In genomic region chr6:53926505-53926904, GRCh38 we compare ENCODE assay signal across 13 cellular contexts.
DNase-seq lines count a peak whose midpoint lies in the region; ATAC-seq and TF ChIP-seq lines count a peak whose summit lies in the region.
"Had no signal": no experiment of that assay in that cellular context is flagged by ENCODE, and none has a peak within 500 bp of the region (broad histone marks: within the 10 kb centered on the region; RNA-seq: fewer than 3 reads in every experiment).

No MANE protein-coding gene starts in this region.

- H2AFZ ChIP-seq in GM23248 (no peak overlapping the region), hepatocyte (no peak overlapping the region)

- H3K4me1 ChIP-seq in A673 (ENCODE audit: insufficient read depth, low read length, poor library complexity, severe bottlenecking) (no peaks in the 10 kb centered on the region), GM23248 (ENCODE audit: insufficient read depth) (peaks cover 11% of the 10 kb centered on the region; the same call in 1 of the 2 replicates), hepatocyte (ENCODE audit: insufficient read depth) (peaks cover 9% of the 10 kb centered on the region)
- H3K4me1 ChIP-seq: upper lobe of right lung had no signal

- no TSS peak for BruUV-seq in A673 (replicated peaks; lab: Mats Ljungman, UMichigan)

- TF ChIP-seq CTCF in A673 (conservative IDR thresholded peaks at IDR 0.05; ENCODE audit: low read depth, low read length) = no peak
- no peak for TF ChIP-seq CTCF in VCaP (conservative IDR thresholded peaks at IDR 0.05)
- TF ChIP-seq CTCF in hepatocyte (IDR thresholded peaks at IDR 0.05; ENCODE audit: poor library complexity) = no peak

- CTCF ChIA-PET in A673 (lab: Charles Lee) = no interaction called here

- no peaks in the 10 kb centered on the region for H3K9me3 ChIP-seq in A673 (ENCODE audit: low read depth, low read length, poor library complexity, severe bottlenecking)
- H3K9me3 ChIP-seq in GM23248 (ENCODE audit: low read depth) = no peaks in the 10 kb centered on the region
- no peaks in the 10 kb centered on the region for H3K9me3 ChIP-seq in hepatocyte (ENCODE audit: low read depth)
- H3K9me3 ChIP-seq: upper lobe of right lung had no signal

- DNase-seq in A673 (ENCODE audit: low spot score) (peak; percentile 18), GM23248 (peak; percentile 43), hepatocyte (ENCODE audit: low spot score) (no peak), retina (no peak), OCI-M1 (lab: John Stamatoyannopoulos, UW) (no peak), NCI-H2227 treated with DMSO at 0.1 percent for 48 hours (lab: John Stamatoyannopoulos, UW) (no peak)
- DNase-seq: activated CD4-positive, alpha-beta T cell treated with anti-CD3 and anti-CD28 coated beads for 36 hours; activated gamma-delta T cell treated with Interleukin-2 at 50 U/mL for 16 hours; CD4-positive, alpha-beta memory T cell; cortex of kidney; upper lobe of right lung had no signal

- H3K4me2 ChIP-seq in GM23248 (ENCODE audit: unreplicated experiment) (no peak overlapping the region), hepatocyte (peak overlapping the region; percentile 43)

- WGBS in GM23248 (ENCODE audit: low coverage in 1 of 2, low lambda C conversion rate in 2 of 2, missing lambda C conversion rate in 2 of 2), 2 experiments = 75 to 81% methylated on average over 2 of the region's 2 CpGs
- 73% methylated on average over 2 of the region's 2 CpGs for WGBS in hepatocyte (ENCODE audit: low lambda C conversion rate, missing lambda C conversion rate)

- H3K79me2 ChIP-seq in GM23248 (ENCODE audit: insufficient read depth) (no peaks in the 10 kb centered on the region), hepatocyte (peaks cover 2% of the 10 kb centered on the region)

- H3K27ac ChIP-seq in A673 (ENCODE audit: low read depth, low read length, poor library complexity, severe bottlenecking) (no peak overlapping the region), GM23248 (no peak overlapping the region), VCaP (peak overlapping the region; percentile 38; the same call in 1 of the 2 replicates), hepatocyte (peak overlapping the region; percentile 62)
- H3K27ac ChIP-seq: upper lobe of right lung had no signal

- in situ Hi-C loops in GM23248 (cut with MboI) = no loop called here

- H3K36me3 ChIP-seq in A673 (ENCODE audit: insufficient read depth, low read length, poor library complexity, severe bottlenecking) = no peaks in the 10 kb centered on the region
- no peaks in the 10 kb centered on the region for H3K36me3 ChIP-seq in GM23248 (ENCODE audit: low read depth)
- H3K36me3 ChIP-seq in hepatocyte (replicated peaks; ENCODE audit: insufficient read depth, low read depth) = no peaks in the 10 kb centered on the region
- H3K36me3 ChIP-seq: upper lobe of right lung had no signal

- intact Hi-C loops in A673 (cut with micrococcal nuclease; ENCODE audit: unreplicated experiment) = no loop called here

- POLR2A ChIA-PET in A673 (lab: Charles Lee; ENCODE audit: low non-redundant PET) = no interaction called here

- H3K27me3 ChIP-seq in A673 (replicated peaks; ENCODE audit: insufficient read depth, low read depth, low read length, poor library complexity) (no peaks in the 10 kb centered on the region), GM23248 (replicated peaks; ENCODE audit: insufficient read depth) (no peaks in the 10 kb centered on the region), hepatocyte (no peaks in the 10 kb centered on the region)
- H3K27me3 ChIP-seq: upper lobe of right lung had no signal

- H4K20me1 ChIP-seq in GM23248 (ENCODE audit: insufficient read depth) (no peaks in the 10 kb centered on the region), hepatocyte (ENCODE audit: insufficient read depth, poor library complexity, severe bottlenecking) (no peaks in the 10 kb centered on the region)

- no peak overlapping the region for H3K4me3 ChIP-seq in A673 (ENCODE audit: low read depth, low read length, poor library complexity, severe bottlenecking)
- no peak overlapping the region for H3K4me3 ChIP-seq in GM23248
- no peak overlapping the region for H3K4me3 ChIP-seq in hepatocyte
- H3K4me3 ChIP-seq: upper lobe of right lung had no signal

- ATAC-seq in HG03342 (IDR thresholded peaks at IDR 0.05; ENCODE audit: unreplicated experiment) = no peak
- ATAC-seq: activated CD4-positive, alpha-beta T cell treated with anti-CD3 and anti-CD28 coated beads for 36 hours had no signal

- H3F3A ChIP-seq in GM23248 (ENCODE audit: insufficient read depth) = no peaks in the 10 kb centered on the region

- H3K9me2 ChIP-seq in GM23248 (ENCODE audit: insufficient read depth) (peaks cover 5% of the 10 kb centered on the region; the same call in 1 of the 2 replicates), hepatocyte (replicated peaks; ENCODE audit: insufficient read depth) (no peaks in the 10 kb centered on the region)

- no peak overlapping the region for H3K9ac ChIP-seq in GM23248

Comparison
In these comparisons a context has a peak if more than half of its experiments do, and no peak if none do; other contexts are left out.
1. DNase-seq: peak in A673 (single experiment) and GM23248 (single experiment); none in hepatocyte (single experiment), retina (single experiment), OCI-M1 (single experiment) and NCI-H2227 treated with DMSO at 0.1 percent for 48 hours (single experiment).
2. H3K27ac ChIP-seq: peak in VCaP (single experiment) and hepatocyte (single experiment); none in A673 (single experiment) and GM23248 (single experiment).